ENCODE assay signal across 2 cellular contexts in genomic region chr1:23657659-23658275, GRCh38.
TF ChIP-seq lines count a peak whose summit lies in the region.

No MANE protein-coding gene starts in this region.

TF ChIP-seq in HCT116, 20 proteins besides CTCF, POLR2A, EP300 and RAD21 (continued from another document):
- no peak for TF ChIP-seq ATF3 (IDR thresholded peaks at IDR 0.05)

TF ChIP-seq in liver, 16 proteins besides CTCF, POLR2A, EP300 and RAD21 (continued from another document):
- TF ChIP-seq FOXA1 (IDR thresholded peaks at IDR 0.05) (no peak), YY1 (IDR thresholded peaks at IDR 0.05) (no peak), REST (IDR thresholded peaks at IDR 0.05) (no peak), SP1 (IDR thresholded peaks at IDR 0.05) (no peak)
